8 cellular contexts compared by ENCODE assay signal in genomic region chr2:136025057-136025973, GRCh38. TPM values are rescaled to one million over a fixed set of nuclear protein-coding genes. Genes with fewer than 3 reads are reported as not detected.
DNase-seq lines count a peak whose midpoint lies in the region; ATAC-seq and TF ChIP-seq lines count a peak whose summit lies in the region.

No MANE protein-coding gene starts in this region.

- no peak for TF ChIP-seq POLR2A in uterus (IDR thresholded peaks at IDR 0.05)

- peak; percentile 69 for TF ChIP-seq EP300 in neural cell (conservative IDR thresholded peaks at IDR 0.05; ENCODE audit: poor library complexity, severe bottlenecking)

- peak; percentile 29 for DNase-seq in activated T-cell treated with anti-CD3 and anti-CD28 coated beads, Interleukin-2, amount 50 U/mL, for 1 hour
- DNase-seq in activated T-cell treated with anti-CD3 and anti-CD28 coated beads for 4 hours = no peak
- peak; percentile 79 for DNase-seq in NCI-H1436 (lab: John Stamatoyannopoulos, UW)
- peak; percentile 56 to 68 for DNase-seq in activated T-cell treated with anti-CD3 and anti-CD28 coated beads, Interleukin-2, amount 50 U/mL, for 48 hours
- peak; percentile 31 for DNase-seq in germinal center (ENCODE audit: low spot score)
- peak; percentile 40 to 45 for DNase-seq in uterus

- H3K79me2 ChIP-seq in neural cell (replicated peaks; ENCODE audit: insufficient read depth, low read length) = no peaks in the 10 kb centered on the region

- peak overlapping the region; percentile 89 for H2AFZ ChIP-seq in neural cell (ENCODE audit: low read depth, low read length)

- H3K4me3 ChIP-seq in neural cell (ENCODE audit: low read length) (peak overlapping the region; percentile 53), uterus (peak overlapping the region in 1 of 2 donors; percentile 17)

- peak overlapping the region; percentile 60 for H3K9ac ChIP-seq in neural cell (ENCODE audit: low read length)

- no peaks in the 10 kb centered on the region for H3K4me1 ChIP-seq in uterus

- H3K36me3 ChIP-seq in neural cell (ENCODE audit: insufficient read depth, low read length) (no peaks in the 10 kb centered on the region), uterus (no peaks in the 10 kb centered on the region)

- H3K4me2 ChIP-seq in neural cell (ENCODE audit: low read length) = peak overlapping the region; percentile 16

- ATAC-seq in HG03378 (IDR thresholded peaks at IDR 0.05; ENCODE audit: unreplicated experiment) = no peak

- H3K9me3 ChIP-seq in neural cell (ENCODE audit: low read length) (no peaks in the 10 kb centered on the region), uterus (no peaks in the 10 kb centered on the region)

- H3K27me3 ChIP-seq in neural cell (ENCODE audit: insufficient read depth, low read depth, low read length) (no peaks in the 10 kb centered on the region), uterus (no peaks in the 10 kb centered on the region)

- no peaks in the 10 kb centered on the region for H4K20me1 ChIP-seq in neural cell (ENCODE audit: insufficient read depth)

- H3K9me2 ChIP-seq in neural cell (ENCODE audit: insufficient read depth, low read length) = no peaks in the 10 kb centered on the region

- TF ChIP-seq CTCF in neural cell (IDR thresholded peaks at IDR 0.05; ENCODE audit: poor library complexity, severe bottlenecking) (no peak), uterus (IDR thresholded peaks at IDR 0.05) (no peak)

- peaks cover 4% of the 10 kb centered on the region for H3F3A ChIP-seq in neural cell (ENCODE audit: insufficient read depth, low read length, poor library complexity, severe bottlenecking)

- intact Hi-C loops in uterus (cut with DNase I; ENCODE audit: low total_unique reads) = no loop called here

- peak overlapping the region; percentile 74 for H3K27ac ChIP-seq in neural cell (ENCODE audit: low read length)
- peak overlapping the region in 1 of 2 donors; percentile 59 for H3K27ac ChIP-seq in uterus

- TF ChIP-seq RAD21 in neural cell (conservative IDR thresholded peaks at IDR 0.05) = peak; percentile 33

TF ChIP-seq in neural cell, 6 proteins besides CTCF, POLR2A, EP300 and RAD21:
- TF ChIP-seq MXI1 (conservative IDR thresholded peaks at IDR 0.05; ENCODE audit: poor library complexity, severe bottlenecking) = peak; percentile 60
- peak; percentile 68 for TF ChIP-seq POLR2AphosphoS5 (IDR thresholded peaks at IDR 0.05)
- no peak for TF ChIP-seq EZH2 (IDR thresholded peaks at IDR 0.05; ENCODE audit: borderline replicate concordance, insufficient read depth, low read length, poor library complexity, severe bottlenecking)
- peak; percentile 45 for TF ChIP-seq TAF1 (IDR thresholded peaks at IDR 0.05; ENCODE audit: low read depth)
- TF ChIP-seq SMC3 (conservative IDR thresholded peaks at IDR 0.05; ENCODE audit: poor library complexity) = no peak
- TF ChIP-seq, protein P1, sequence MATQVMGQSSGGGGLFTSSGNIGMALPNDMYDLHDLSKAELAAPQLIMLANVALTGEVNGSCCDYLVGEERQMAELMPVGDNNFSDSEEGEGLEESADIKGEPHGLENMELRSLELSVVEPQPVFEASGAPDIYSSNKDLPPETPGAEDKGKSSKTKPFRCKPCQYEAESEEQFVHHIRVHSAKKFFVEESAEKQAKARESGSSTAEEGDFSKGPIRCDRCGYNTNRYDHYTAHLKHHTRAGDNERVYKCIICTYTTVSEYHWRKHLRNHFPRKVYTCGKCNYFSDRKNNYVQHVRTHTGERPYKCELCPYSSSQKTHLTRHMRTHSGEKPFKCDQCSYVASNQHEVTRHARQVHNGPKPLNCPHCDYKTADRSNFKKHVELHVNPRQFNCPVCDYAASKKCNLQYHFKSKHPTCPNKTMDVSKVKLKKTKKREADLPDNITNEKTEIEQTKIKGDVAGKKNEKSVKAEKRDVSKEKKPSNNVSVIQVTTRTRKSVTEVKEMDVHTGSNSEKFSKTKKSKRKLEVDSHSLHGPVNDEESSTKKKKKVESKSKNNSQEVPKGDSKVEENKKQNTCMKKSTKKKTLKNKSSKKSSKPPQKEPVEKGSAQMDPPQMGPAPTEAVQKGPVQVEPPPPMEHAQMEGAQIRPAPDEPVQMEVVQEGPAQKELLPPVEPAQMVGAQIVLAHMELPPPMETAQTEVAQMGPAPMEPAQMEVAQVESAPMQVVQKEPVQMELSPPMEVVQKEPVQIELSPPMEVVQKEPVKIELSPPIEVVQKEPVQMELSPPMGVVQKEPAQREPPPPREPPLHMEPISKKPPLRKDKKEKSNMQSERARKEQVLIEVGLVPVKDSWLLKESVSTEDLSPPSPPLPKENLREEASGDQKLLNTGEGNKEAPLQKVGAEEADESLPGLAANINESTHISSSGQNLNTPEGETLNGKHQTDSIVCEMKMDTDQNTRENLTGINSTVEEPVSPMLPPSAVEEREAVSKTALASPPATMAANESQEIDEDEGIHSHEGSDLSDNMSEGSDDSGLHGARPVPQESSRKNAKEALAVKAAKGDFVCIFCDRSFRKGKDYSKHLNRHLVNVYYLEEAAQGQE (IDR thresholded peaks at IDR 0.05; ENCODE audit: borderline replicate concordance) = peak; percentile 55

RNA-seq across cellular contexts. Expression of gene DARS1, which starts 39.9 kb away (rescaled TPM):
- polyA plus RNA-seq in neural cell = 37.9 and 38.7 TPM in 2 replicates
- polyA minus RNA-seq in neural cell = 33.8 and 44.1 TPM in 2 replicates
- 100 to 1,000 TPM in 1 of 4 donors, 10 to 100 TPM in 3; 27.1 to 127 (median 62.1) TPM for total RNA-seq in uterus
